ENCODE assay signal across 13 cellular contexts in genomic region chr7:142714375-142714774, GRCh38. TPM values are rescaled to one million over a fixed set of nuclear protein-coding genes. Genes with fewer than 3 reads are reported as not detected.
DNase-seq lines count a peak whose midpoint lies in the region; ATAC-seq, FAIRE-seq and TF ChIP-seq lines count a peak whose summit lies in the region.
"Had no signal": no experiment of that assay in that cellular context is flagged by ENCODE, and none has a peak within 500 bp of the region (broad histone marks: within the 10 kb centered on the region; RNA-seq: fewer than 3 reads in every experiment).

No MANE protein-coding gene starts in this region.

- TF ChIP-seq RAD21 in GM12878 (IDR thresholded peaks at IDR 0.05; ENCODE audit: insufficient read depth, low read depth, low read length): no peak

- intact Hi-C loops in GM12878 (cut with micrococcal nuclease; ENCODE audit: unreplicated experiment): no loop called here

- H3K4me1 ChIP-seq in BLaER1 (peaks cover 85% of the 10 kb centered on the region), SJCRH30 (no peaks in the 10 kb centered on the region), GM12878 (ENCODE audit: control insufficient read depth, insufficient read depth, low read length) (no peaks in the 10 kb centered on the region)
- H3K4me1 ChIP-seq: Caco-2, upper lobe of right lung had no signal

- DNase-seq in SJCRH30 (peak; percentile 4 to 26), GM12878 (ENCODE audit: low read depth, low spot score) (no peak), WTC11 (ENCODE audit: low spot score) (no peak), NCI-H2196 treated with DMSO at 0.1 percent for 48 hours (lab: John Stamatoyannopoulos, UW; ENCODE audit: unreplicated experiment) (no peak), iPS-NIHi11 (ENCODE audit: low spot score) (no peak)
- DNase-seq: Caco-2, islet precursor cell, nucleus accumbens, upper lobe of right lung had no signal

- SMC1A ChIA-PET in GM12878 (lab: Charles Lee; ENCODE audit: uncharacterized antibody, unreplicated experiment): interaction anchor here (0.6 to 15.1 kb wide), 18 partner anchors 9 to 118 kb away, joined by 3 to 235 read pairs (median 4); partner anchors contain the start of gene PRSS2

- H3K4me1 Mint-ChIP-seq in WTC11: peaks cover 37% of the 10 kb centered on the region

- no peaks in the 10 kb centered on the region for H3K27me3 ChIP-seq in BLaER1
- peaks cover 7% of the 10 kb centered on the region; the same call in 1 of the 2 replicates for H3K27me3 ChIP-seq in SJCRH30
- H3K27me3 ChIP-seq in GM12878 (replicated peaks in 1 of 2; ENCODE audit: control insufficient read depth in 2 of 2, insufficient read depth in 2 of 2, low read length in 1 of 2): no peaks in the 10 kb centered on the region
- H3K27me3 ChIP-seq: upper lobe of right lung had no signal

- 0 out of 2 replicates have a peak, but pooled peaks cover 3% of the 10 kb centered on the region for H3K36me3 Mint-ChIP-seq in WTC11

- RAD21 ChIA-PET in GM12878 (lab: Charles Lee; ENCODE audit: unreplicated experiment): interaction anchor here (0.8 to 6.3 kb wide), 14 partner anchors 24 to 127 kb away, joined by 3 to 163 read pairs (median 4); partner anchors contain the start of gene PRSS2

- no peaks in the 10 kb centered on the region for H4K20me1 ChIP-seq in BLaER1
- H4K20me1 ChIP-seq in GM12878 (ENCODE audit: control insufficient read depth, insufficient read depth): no peaks in the 10 kb centered on the region

- H3K9me3 ChIP-seq in BLaER1: no peaks in the 10 kb centered on the region
- H3K9me3 ChIP-seq in SJCRH30 (replicated peaks): no peaks in the 10 kb centered on the region
- H3K9me3 ChIP-seq in GM12878 (replicated peaks; ENCODE audit: control insufficient read depth, insufficient read depth, low read length): no peaks in the 10 kb centered on the region
- H3K9me3 ChIP-seq: Caco-2, upper lobe of right lung had no signal

- TF ChIP-seq EP300 in GM12878 (IDR thresholded peaks at IDR 0.05; ENCODE audit: borderline replicate concordance in 1 of 2, control insufficient read depth in 1 of 2, low read depth in 2 of 2, low read length in 2 of 2): no peak

- FAIRE-seq in GM12878 (lab: Jason Lieb, UNC): no peak

- 0% methylated on average over 2 of the region's 2 CpGs for WGBS in GM12878 (ENCODE audit: insufficient coverage, insufficient replicate concordance, low lambda C conversion rate, missing lambda C conversion rate)

- H3K9me3 Mint-ChIP-seq in WTC11: peaks cover 3% of the 10 kb centered on the region; the same call in 1 of the 2 replicates

- no peak for TF ChIP-seq CTCF in GM12878 (IDR thresholded peaks at IDR 0.05 in 2 of 3, conservative IDR thresholded peaks at IDR 0.05 in 1 of 3; ENCODE audit: control insufficient read depth in 2 of 3, extremely low read depth in 1 of 3, insufficient read depth in 1 of 3, low read depth in 3 of 3, low read length in 3 of 3)
- no peak for TF ChIP-seq CTCF in WTC11 (IDR thresholded peaks at IDR 0.05)

- H3K79me2 ChIP-seq in GM12878 (ENCODE audit: control insufficient read depth, insufficient read depth, low read length): no peaks in the 10 kb centered on the region

- H3K27ac ChIP-seq in BLaER1 (peak overlapping the region; percentile 80), SJCRH30 (no peak overlapping the region), GM12878 (ENCODE audit: control insufficient read depth, insufficient read depth) (no peak overlapping the region)
- H3K27ac ChIP-seq: upper lobe of right lung had no signal

- H3K36me3 ChIP-seq in BLaER1 (no peaks in the 10 kb centered on the region), SJCRH30 (no peaks in the 10 kb centered on the region), GM12878 (ENCODE audit: control insufficient read depth in 2 of 2, insufficient read depth in 2 of 2, low read length in 1 of 2) (no peaks in the 10 kb centered on the region)
- H3K36me3 ChIP-seq: upper lobe of right lung had no signal

- BruUV-seq in GM12878 (replicated peaks; lab: Mats Ljungman, UMichigan): no TSS peak

- no peak overlapping the region for H3K4me3 Mint-ChIP-seq in WTC11

- no peak overlapping the region for H3K27ac Mint-ChIP-seq in WTC11

- in situ Hi-C loops in GM12878 (cut with MboI): no loop called here

- H3K4me3 ChIP-seq in BLaER1 (no peak overlapping the region), SJCRH30 (no peak overlapping the region), GM12878 (no peak overlapping the region)
- H3K4me3 ChIP-seq: upper lobe of right lung had no signal

- CTCF ChIA-PET in GM12878 (lab: Yijun Ruan, JAX): interaction anchor here (0.7 to 11.2 kb wide), 28 partner anchors 8 to 291 kb away, joined by 3 to 286 read pairs (median 6); partner anchors contain the start of genes PRSS1 and PRSS2
- CTCF ChIA-PET in WTC11 (lab: Charles Lee): interaction anchor here (0.6 to 2.9 kb wide), 5 partner anchors 69 to 576 kb away, joined by 3 to 14 read pairs (median 4); no protein-coding TSS in a partner anchor

- TF ChIP-seq POLR2A in GM12878 (IDR thresholded peaks at IDR 0.05; ENCODE audit: low read depth, low read length): no peak

- POLR2A ChIA-PET in GM12878 (lab: Charles Lee): interaction anchor here (1.3 to 2.0 kb wide), 4 partner anchors 69 to 97 kb away, joined by 4 to 6 read pairs (median 5); no protein-coding TSS in a partner anchor
- POLR2A ChIA-PET in WTC11 (lab: Charles Lee): no interaction called here

- H3K4me2 ChIP-seq in BLaER1 (peak overlapping the region; percentile 68), GM12878 (ENCODE audit: control insufficient read depth, insufficient read depth) (no peak overlapping the region)

- no peaks in the 10 kb centered on the region for H3K27me3 Mint-ChIP-seq in WTC11 (ENCODE audit: low read depth)

- peak; percentile 56 for ATAC-seq in GM21423 (IDR thresholded peaks at IDR 0.05; ENCODE audit: unreplicated experiment)
- peak; percentile 52; the same call in 2 of the 3 replicates for ATAC-seq in GM12878
- ATAC-seq in HG03135 (IDR thresholded peaks at IDR 0.05; ENCODE audit: unreplicated experiment): no peak
- ATAC-seq in WTC11: no peak
- ATAC-seq: HCT116, upper lobe of right lung had no signal

- no peak overlapping the region for H2AFZ ChIP-seq in GM12878 (ENCODE audit: control insufficient read depth, low read depth, low read length)

- peak overlapping the region; percentile 16; the same call in 1 of the 2 replicates for H3K9ac ChIP-seq in BLaER1
- no peak overlapping the region for H3K9ac ChIP-seq in GM12878 (ENCODE audit: control insufficient read depth, insufficient read depth, low read length)

TF ChIP-seq in WTC11, 78 proteins besides CTCF, POLR2A, EP300 and RAD21 (continues in another document):
- no peak for TF ChIP-seq ZBTB43 (CRISPR knock-in tag; IDR thresholded peaks at IDR 0.05)

RNA-seq across cellular contexts. Expression of gene PRSS1, which starts 34.9 kb away (rescaled TPM):
- total RNA-seq in SJCRH30 (2014; rRNA removed; shearing (Covaris generic)): not detected in 2 replicates
- not detected in 2 replicates for total RNA-seq in GM12878 (2013; cell fraction: nucleolus; rRNA removed)
- not detected in 2 replicates for total RNA-seq in GM12878 (2014; rRNA removed)
- total RNA-seq in GM12878 (2014; rRNA removed; fragmentation: Illumina TruSeq; extraction: Trizol): not detected in 2 replicates
- total RNA-seq in GM12878 (2021): 11.9 and 12.4 TPM in 2 replicates
- polyA plus RNA-seq in GM12878 (2011; ENCODE audit: low read depth): not detected
- not detected in 2 replicates for polyA plus RNA-seq in GM12878 (2011; rRNA removed)
- not detected in 2 replicates for polyA plus RNA-seq in GM12878 (2011; cell fraction: cytosol; rRNA removed)
- polyA plus RNA-seq in GM12878 (2011; cell fraction: nucleus; rRNA removed): not detected in 2 replicates
- not detected in 2 replicates for polyA plus RNA-seq in GM12878 (2012)
- not detected in 2 replicates for polyA plus RNA-seq in GM12878 (2014; fragmentation: Illumina TruSeq; extraction: Trizol)
- polyA plus RNA-seq in GM12878 (2014; fragmentation: Nextera tagmentation; extraction: Ambion mirVana): not detected
- polyA plus RNA-seq in GM12878 (2014; rRNA removed): not detected in 2 replicates
- not detected for polyA plus RNA-seq in GM12878 (2016; fragmentation: Nextera tagmentation; extraction: Ambion mirVana)
- not detected in 2 replicates for polyA minus RNA-seq in GM12878 (2011; rRNA and poly(A)+ RNA removed)
- not detected in 2 replicates for polyA minus RNA-seq in GM12878 (2011; cell fraction: cytosol; rRNA and poly(A)+ RNA removed)
- not detected in 2 replicates for polyA minus RNA-seq in GM12878 (2011; cell fraction: nucleus; rRNA and poly(A)+ RNA removed)
- 9.9 to 14.8 TPM (median 11.1 TPM) in 3 replicates for total RNA-seq in WTC11 (2021)
- total RNA-seq: upper lobe of right lung had no signal

RNA-seq across cellular contexts. Expression of gene PRSS2, which starts 56.4 kb away (rescaled TPM):
- total RNA-seq in SJCRH30 (2014; rRNA removed; shearing (Covaris generic)): not detected in 2 replicates
- not detected in 2 replicates for total RNA-seq in GM12878 (2013; cell fraction: nucleolus; rRNA removed)
- total RNA-seq in GM12878 (2014; rRNA removed) (not detected in 2 replicates), GM12878 (2014; rRNA removed; fragmentation: Illumina TruSeq; extraction: Trizol) (not detected in 2 replicates), GM12878 (2021) (28.8 and 35.7 TPM in 2 replicates), WTC11 (2021) (27.6 to 41.2 TPM (median 28.2 TPM) in 3 replicates)
- polyA plus RNA-seq in GM12878 (2011; ENCODE audit: low read depth): not detected
- polyA plus RNA-seq in GM12878 (2011; rRNA removed) (0.41 TPM in 1 of 2 replicates, not detected in the other), GM12878 (2014; fragmentation: Illumina TruSeq; extraction: Trizol) (not detected in 2 replicates), GM12878 (2014; fragmentation: Nextera tagmentation; extraction: Ambion mirVana) (not detected), GM12878 (2014; rRNA removed) (0.28 TPM in 1 of 2 replicates, not detected in the other), GM12878 (2016; fragmentation: Nextera tagmentation; extraction: Ambion mirVana) (under 1 TPM in 1 of 2 experiments, not detected in 1; 0.21 TPM)
- polyA plus RNA-seq in GM12878 (2011; cell fraction: cytosol; rRNA removed): 0.40 and 0.53 TPM in 2 replicates
- polyA plus RNA-seq in GM12878 (2011; cell fraction: nucleus; rRNA removed): 0.37 and 1.0 TPM in 2 replicates
- 0.25 and 0.28 TPM in 2 replicates for polyA plus RNA-seq in GM12878 (2012)
- 0.82 TPM in 1 of 2 replicates, not detected in the other for polyA minus RNA-seq in GM12878 (2011; rRNA and poly(A)+ RNA removed)
- not detected in 2 replicates for polyA minus RNA-seq in GM12878 (2011; cell fraction: cytosol; rRNA and poly(A)+ RNA removed)
- polyA minus RNA-seq in GM12878 (2011; cell fraction: nucleus; rRNA and poly(A)+ RNA removed): not detected in 2 replicates
- total RNA-seq: upper lobe of right lung had no signal

Comparison
In these comparisons a context has a peak if more than half of its experiments do, and no peak if none do; other contexts are left out.
1. ATAC-seq: peak in GM21423 (single experiment) and GM12878 (single experiment); none in HG03135 (single experiment) and WTC11 (single experiment).
2. DNase-seq: peak in SJCRH30 (2 of 2); none in GM12878 (single experiment), WTC11 (single experiment), NCI-H2196 treated with DMSO at 0.1 percent for 48 hours (single experiment) and iPS-NIHi11 (single experiment).